In genomic region chr12:115235880-115236279, GRCh38 we compare ENCODE assay signal across 1 cellular context.
TF ChIP-seq lines count a peak whose summit lies in the region.

No MANE protein-coding gene starts in this region.

TF ChIP-seq in SK-N-SH treated with all-trans-retinoic acid at 6 μM for 48 hours, 23 proteins besides CTCF, POLR2A, EP300 and RAD21 (continued from another document):
- TF ChIP-seq, protein P1, sequence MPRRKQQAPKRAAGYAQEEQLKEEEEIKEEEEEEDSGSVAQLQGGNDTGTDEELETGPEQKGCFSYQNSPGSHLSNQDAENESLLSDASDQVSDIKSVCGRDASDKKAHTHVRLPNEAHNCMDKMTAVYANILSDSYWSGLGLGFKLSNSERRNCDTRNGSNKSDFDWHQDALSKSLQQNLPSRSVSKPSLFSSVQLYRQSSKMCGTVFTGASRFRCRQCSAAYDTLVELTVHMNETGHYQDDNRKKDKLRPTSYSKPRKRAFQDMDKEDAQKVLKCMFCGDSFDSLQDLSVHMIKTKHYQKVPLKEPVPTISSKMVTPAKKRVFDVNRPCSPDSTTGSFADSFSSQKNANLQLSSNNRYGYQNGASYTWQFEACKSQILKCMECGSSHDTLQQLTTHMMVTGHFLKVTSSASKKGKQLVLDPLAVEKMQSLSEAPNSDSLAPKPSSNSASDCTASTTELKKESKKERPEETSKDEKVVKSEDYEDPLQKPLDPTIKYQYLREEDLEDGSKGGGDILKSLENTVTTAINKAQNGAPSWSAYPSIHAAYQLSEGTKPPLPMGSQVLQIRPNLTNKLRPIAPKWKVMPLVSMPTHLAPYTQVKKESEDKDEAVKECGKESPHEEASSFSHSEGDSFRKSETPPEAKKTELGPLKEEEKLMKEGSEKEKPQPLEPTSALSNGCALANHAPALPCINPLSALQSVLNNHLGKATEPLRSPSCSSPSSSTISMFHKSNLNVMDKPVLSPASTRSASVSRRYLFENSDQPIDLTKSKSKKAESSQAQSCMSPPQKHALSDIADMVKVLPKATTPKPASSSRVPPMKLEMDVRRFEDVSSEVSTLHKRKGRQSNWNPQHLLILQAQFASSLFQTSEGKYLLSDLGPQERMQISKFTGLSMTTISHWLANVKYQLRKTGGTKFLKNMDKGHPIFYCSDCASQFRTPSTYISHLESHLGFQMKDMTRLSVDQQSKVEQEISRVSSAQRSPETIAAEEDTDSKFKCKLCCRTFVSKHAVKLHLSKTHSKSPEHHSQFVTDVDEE (CRISPR knock-in tag; IDR thresholded peaks at IDR 0.05) = peak; percentile 33; the same call in 1 of the 2 replicates
- 0 out of 2 replicates have a peak, but pooled peaks have one; percentile 60 for TF ChIP-seq CSRNP3 (CRISPR knock-in tag; IDR thresholded peaks at IDR 0.05)
- no peak for TF ChIP-seq TOX (CRISPR knock-in tag; IDR thresholded peaks at IDR 0.05; ENCODE audit: borderline replicate concordance)
- peak; percentile 90 for TF ChIP-seq ISL1 (CRISPR knock-in tag; IDR thresholded peaks at IDR 0.05)
- peak; percentile 65 for TF ChIP-seq TCF4 (CRISPR knock-in tag; IDR thresholded peaks at IDR 0.05; ENCODE audit: borderline replicate concordance)
